8 cellular contexts compared by ENCODE assay signal in genomic region chr6:32972353-32973143, GRCh38. TPM values are rescaled to one million over a fixed set of nuclear protein-coding genes. Genes with fewer than 3 reads are reported as not detected.
DNase-seq lines count a peak whose midpoint lies in the region; ATAC-seq and TF ChIP-seq lines count a peak whose summit lies in the region.

No MANE protein-coding gene starts in this region.

- DNase-seq in GM12865 (ENCODE audit: low read depth) = peak; percentile 61
- no peak for DNase-seq in Karpas-422
- peak; percentile 49 for DNase-seq in activated CD4-positive, alpha-beta T cell treated with anti-CD3 and anti-CD28 coated beads, Interleukin-2, amount 10 ng/mL, durations not matched to agents 7 days and 5 days
- DNase-seq in epithelial cell of prostate (ENCODE audit: low read depth, low spot score) = no peak
- DNase-seq in natural killer cell treated with Interleukin-12 subunit alpha and Interleukin-12 subunit beta and Interleukin-15 and Interleukin-18, amount 100 ng/mL, for 72 hours (ENCODE audit: low spot score) = peak; percentile 81
- DNase-seq in NCI-H774 (lab: John Stamatoyannopoulos, UW) = no peak
- DNase-seq in NCI-H1930 (lab: John Stamatoyannopoulos, UW) = no peak

- H3K27me3 Mint-ChIP-seq in activated CD4-positive, alpha-beta T cell treated with anti-CD3 and anti-CD28 coated beads, Interleukin-2, amount 10 ng/mL, durations not matched to agents 7 days and 5 days = no peaks in the 10 kb centered on the region
- no peaks in the 10 kb centered on the region for H3K27me3 Mint-ChIP-seq in natural killer cell treated with Interleukin-12 subunit alpha and Interleukin-12 subunit beta and Interleukin-15 and Interleukin-18, amount 100 ng/mL, for 72 hours

- peak overlapping the region; percentile 88 for H3K4me3 ChIP-seq in GM12865 (ENCODE audit: low read depth, low read length)
- H3K4me3 ChIP-seq in Karpas-422 (ENCODE audit: low read length) = peak overlapping the region; percentile 89
- H3K4me3 ChIP-seq in urinary bladder (ENCODE audit: low read depth, low read length) = peak overlapping the region; percentile 94

- H3K4me1 ChIP-seq in Karpas-422 (ENCODE audit: low read length) = peaks cover 59% of the 10 kb centered on the region
- no peaks in the 10 kb centered on the region for H3K4me1 ChIP-seq in urinary bladder (ENCODE audit: insufficient read depth)

- H3K27ac Mint-ChIP-seq in activated CD4-positive, alpha-beta T cell treated with anti-CD3 and anti-CD28 coated beads, Interleukin-2, amount 10 ng/mL, durations not matched to agents 7 days and 5 days = peak overlapping the region; percentile 99
- H3K27ac Mint-ChIP-seq in natural killer cell treated with Interleukin-12 subunit alpha and Interleukin-12 subunit beta and Interleukin-15 and Interleukin-18, amount 100 ng/mL, for 72 hours = peak overlapping the region; percentile 83 to 87

- peaks cover 55% of the 10 kb centered on the region for H4K20me1 ChIP-seq in Karpas-422 (ENCODE audit: insufficient read depth, low read depth, low read length)

- peaks cover 58% of the 10 kb centered on the region for H3K36me3 ChIP-seq in Karpas-422 (ENCODE audit: insufficient read depth, low read length)
- H3K36me3 ChIP-seq in urinary bladder (ENCODE audit: insufficient read depth) = peaks cover 18% of the 10 kb centered on the region

- no peaks in the 10 kb centered on the region for H3K27me3 ChIP-seq in Karpas-422 (ENCODE audit: low read length)

- CTCF ChIA-PET in activated CD4-positive, alpha-beta T cell treated with anti-CD3 and anti-CD28 coated beads, Interleukin-2, amount 10 ng/mL, durations not matched to agents 7 days and 5 days (lab: Charles Lee) = interaction anchor here (1.1 to 11.4 kb wide), 14 partner anchors 8 to 134 kb away, joined by 3 to 156 read pairs (median 10); partner anchors contain the start of genes HLA-DMA, HLA-DMB, PSMB9 and TAP1

- H3K9ac ChIP-seq in Karpas-422 (ENCODE audit: low read length) = peak overlapping the region; percentile 84

- peak overlapping the region; percentile 90 for H3K27ac ChIP-seq in Karpas-422 (ENCODE audit: low read length)
- H3K27ac ChIP-seq in epithelial cell of prostate = peak overlapping the region; percentile 100
- H3K27ac ChIP-seq in urinary bladder (ENCODE audit: low read depth) = peak overlapping the region; percentile 72

- no peak overlapping the region for H2AFZ ChIP-seq in Karpas-422 (ENCODE audit: low read length)

- peak; percentile 0 for ATAC-seq in natural killer cell treated with Interleukin-12 subunit alpha and Interleukin-12 subunit beta and Interleukin-15 and Interleukin-18, amount 100 ng/mL, for 72 hours

- H3K9me3 Mint-ChIP-seq in activated CD4-positive, alpha-beta T cell treated with anti-CD3 and anti-CD28 coated beads, Interleukin-2, amount 10 ng/mL, durations not matched to agents 7 days and 5 days = no peaks in the 10 kb centered on the region
- no peaks in the 10 kb centered on the region for H3K9me3 Mint-ChIP-seq in natural killer cell treated with Interleukin-12 subunit alpha and Interleukin-12 subunit beta and Interleukin-15 and Interleukin-18, amount 100 ng/mL, for 72 hours

- peaks cover 75% of the 10 kb centered on the region for H3K36me3 Mint-ChIP-seq in activated CD4-positive, alpha-beta T cell treated with anti-CD3 and anti-CD28 coated beads, Interleukin-2, amount 10 ng/mL, durations not matched to agents 7 days and 5 days (ENCODE audit: low read depth)
- peaks cover 57% of the 10 kb centered on the region for H3K36me3 Mint-ChIP-seq in natural killer cell treated with Interleukin-12 subunit alpha and Interleukin-12 subunit beta and Interleukin-15 and Interleukin-18, amount 100 ng/mL, for 72 hours

- peak overlapping the region; percentile 89 for H3K4me3 Mint-ChIP-seq in activated CD4-positive, alpha-beta T cell treated with anti-CD3 and anti-CD28 coated beads, Interleukin-2, amount 10 ng/mL, durations not matched to agents 7 days and 5 days
- H3K4me3 Mint-ChIP-seq in natural killer cell treated with Interleukin-12 subunit alpha and Interleukin-12 subunit beta and Interleukin-15 and Interleukin-18, amount 100 ng/mL, for 72 hours = peak overlapping the region; percentile 93

- TF ChIP-seq CTCF in GM12865 (IDR thresholded peaks at IDR 0.05; ENCODE audit: insufficient read depth, low read depth, low read length, missing control alignments) = no peak

- no peaks in the 10 kb centered on the region for H3K9me3 ChIP-seq in Karpas-422 (ENCODE audit: low read length)

- under 1% methylated on average over 70 of the region's 70 CpGs for WGBS in urinary bladder

- H3K4me1 Mint-ChIP-seq in activated CD4-positive, alpha-beta T cell treated with anti-CD3 and anti-CD28 coated beads, Interleukin-2, amount 10 ng/mL, durations not matched to agents 7 days and 5 days = peaks cover 26% of the 10 kb centered on the region
- H3K4me1 Mint-ChIP-seq in natural killer cell treated with Interleukin-12 subunit alpha and Interleukin-12 subunit beta and Interleukin-15 and Interleukin-18, amount 100 ng/mL, for 72 hours (ENCODE audit: low read depth in 2 of 2) = peaks cover 53 to 57% of the 10 kb centered on the region in 2 donors

- POLR2A ChIA-PET in activated CD4-positive, alpha-beta T cell treated with anti-CD3 and anti-CD28 coated beads, Interleukin-2, amount 10 ng/mL, durations not matched to agents 7 days and 5 days (lab: Charles Lee) = interaction anchor here (0.8 to 3.1 kb wide), 22 partner anchors 9 to 1391 kb away, joined by 3 to 33 read pairs (median 6); partner anchors contain the start of genes HLA-DMA, HLA-DMB, LTB and PSMB8

- no peaks in the 10 kb centered on the region for H3K9me2 ChIP-seq in Karpas-422 (replicated peaks; ENCODE audit: insufficient read depth, low read length)

- peaks cover 68% of the 10 kb centered on the region for H3K79me2 ChIP-seq in Karpas-422 (ENCODE audit: low read length)

- H3K4me2 ChIP-seq in Karpas-422 (ENCODE audit: low read depth, low read length, poor library complexity, severe bottlenecking) = peak overlapping the region; percentile 82

RNA-seq across cellular contexts. Expression of gene BRD2, which starts 4.2 kb away (rescaled TPM):
- 201 and 221 TPM in 2 replicates for total RNA-seq in Karpas-422 (2014; rRNA removed; shearing (Covaris generic); ENCODE audit: low replicate concordance)
- total RNA-seq in activated CD4-positive, alpha-beta T cell treated with anti-CD3 and anti-CD28 coated beads, Interleukin-2, amount 10 ng/mL, durations not matched to agents 7 days and 5 days = 100 to 1,000 TPM; 334 to 383 TPM
- 100 to 1,000 TPM; 347 to 352 TPM for total RNA-seq in natural killer cell treated with Interleukin-12 subunit alpha and Interleukin-12 subunit beta and Interleukin-15 and Interleukin-18, amount 100 ng/mL, for 72 hours
- total RNA-seq in urinary bladder = 79.0 TPM
- polyA plus RNA-seq in urinary bladder = 138 TPM

RNA-seq across cellular contexts. Expression of gene HLA-DMA, which starts 19.7 kb away (rescaled TPM):
- total RNA-seq in Karpas-422 (2014; rRNA removed; shearing (Covaris generic); ENCODE audit: low replicate concordance) = 325 and 451 TPM in 2 replicates
- total RNA-seq in activated CD4-positive, alpha-beta T cell treated with anti-CD3 and anti-CD28 coated beads, Interleukin-2, amount 10 ng/mL, durations not matched to agents 7 days and 5 days = 10 to 100 TPM; 24.0 to 26.8 TPM
- total RNA-seq in natural killer cell treated with Interleukin-12 subunit alpha and Interleukin-12 subunit beta and Interleukin-15 and Interleukin-18, amount 100 ng/mL, for 72 hours = 10 to 100 TPM; 16.9 to 73.0 TPM
- total RNA-seq in urinary bladder = 8.9 TPM
- polyA plus RNA-seq in urinary bladder = 30.4 TPM

RNA-seq across cellular contexts. Expression of gene HLA-DMB, which starts 31.7 kb away (rescaled TPM):
- total RNA-seq in Karpas-422 (2014; rRNA removed; shearing (Covaris generic); ENCODE audit: low replicate concordance) = 116 and 142 TPM in 2 replicates
- total RNA-seq in activated CD4-positive, alpha-beta T cell treated with anti-CD3 and anti-CD28 coated beads, Interleukin-2, amount 10 ng/mL, durations not matched to agents 7 days and 5 days = 1 to 10 TPM; 8.1 to 8.5 TPM
- total RNA-seq in natural killer cell treated with Interleukin-12 subunit alpha and Interleukin-12 subunit beta and Interleukin-15 and Interleukin-18, amount 100 ng/mL, for 72 hours = 10 to 100 TPM in 1 of 2 donors, 1 to 10 TPM in 1; 2.7 to 17.8 TPM
- 8.9 TPM for total RNA-seq in urinary bladder
- 16.4 TPM for polyA plus RNA-seq in urinary bladder

RNA-seq across cellular contexts. Expression of gene HLA-DOA, which starts 36.8 kb away (rescaled TPM):
- 70.0 and 103 TPM in 2 replicates for total RNA-seq in Karpas-422 (2014; rRNA removed; shearing (Covaris generic); ENCODE audit: low replicate concordance)
- 1 to 10 TPM; 1.5 to 1.6 TPM for total RNA-seq in activated CD4-positive, alpha-beta T cell treated with anti-CD3 and anti-CD28 coated beads, Interleukin-2, amount 10 ng/mL, durations not matched to agents 7 days and 5 days
- total RNA-seq in natural killer cell treated with Interleukin-12 subunit alpha and Interleukin-12 subunit beta and Interleukin-15 and Interleukin-18, amount 100 ng/mL, for 72 hours = 10 to 100 TPM in 1 of 2 donors, under 1 TPM in 1; 0.86 to 22.1 TPM
- total RNA-seq in urinary bladder = 2.7 TPM
- polyA plus RNA-seq in urinary bladder = 5.7 TPM

Comparison
In these comparisons a context has a peak if more than half of its experiments do, and no peak if none do; other contexts are left out.
1. DNase-seq: peak in GM12865 (single experiment), activated CD4-positive, alpha-beta T cell treated with anti-CD3 and anti-CD28 coated beads, Interleukin-2, amount 10 ng/mL, durations not matched to agents 7 days and 5 days (single experiment) and natural killer cell treated with Interleukin-12 subunit alpha and Interleukin-12 subunit beta and Interleukin-15 and Interleukin-18, amount 100 ng/mL, for 72 hours (single experiment); none in Karpas-422 (single experiment), epithelial cell of prostate (single experiment), NCI-H774 (single experiment) and NCI-H1930 (0 of 2).
2. Peak in every context shown above with its lines, with median percentiles within 50 percentile points of each other: H3K4me3 ChIP-seq and H3K27ac ChIP-seq.